Comparison of ENCODE assay signal across 8 cellular contexts in the genomic region with DNA sequence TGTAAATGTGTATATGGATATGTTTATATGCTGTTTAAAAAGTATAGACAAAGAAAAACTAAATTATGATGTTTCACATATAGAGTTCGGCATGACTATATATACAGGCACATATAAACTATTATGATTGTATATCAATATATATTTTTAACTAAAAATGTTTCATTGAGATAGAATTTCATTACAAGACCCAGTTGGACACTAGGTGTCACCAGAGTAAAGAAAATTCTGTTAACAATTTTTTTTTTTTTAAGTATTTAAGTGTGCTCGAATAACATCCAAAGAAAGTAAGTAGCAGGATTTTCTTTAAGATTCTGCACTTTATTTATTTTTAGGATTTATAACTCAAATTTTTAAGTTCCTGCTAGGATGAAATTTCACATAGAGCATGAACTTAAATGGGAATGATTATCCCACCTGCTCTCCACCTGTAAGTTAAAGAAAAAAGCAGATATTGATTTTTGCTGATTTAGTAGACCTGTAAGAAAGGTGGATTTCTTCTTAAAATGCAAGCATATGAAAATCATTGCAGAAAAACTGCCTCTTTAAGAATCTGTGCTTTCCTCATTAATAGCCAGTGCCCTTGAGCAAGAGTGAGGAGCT.
DNase-seq lines count a peak whose midpoint lies in the region; ATAC-seq and TF ChIP-seq lines count a peak whose summit lies in the region.
"Had no signal": no experiment of that assay in that cellular context is flagged by ENCODE, and none has a peak within 500 bp of the region (broad histone marks: within the 10 kb centered on the region; RNA-seq: fewer than 3 reads in every experiment).

No MANE protein-coding gene starts in this region.

- no peaks in the 10 kb centered on the region for H3K79me1 ChIP-seq in H9 (ENCODE audit: insufficient read depth, low read depth, low read length, poor library complexity, severe bottlenecking)
- peaks cover 15% of the 10 kb centered on the region for H3K79me1 ChIP-seq in trophoblast cell (ENCODE audit: low read length)

- no peak overlapping the region for H2BK5ac ChIP-seq in H9 (ENCODE audit: insufficient read length, low read length)
- H2BK5ac ChIP-seq in trophoblast cell (ENCODE audit: low read depth, low read length, poor library complexity): no peak overlapping the region

- H2BK20ac ChIP-seq in H9 (ENCODE audit: low read depth, low read length, poor library complexity, severe bottlenecking): no peak overlapping the region

- no peak overlapping the region for H3K4ac ChIP-seq in H9 (ENCODE audit: low read depth, low read length)
- H3K4ac ChIP-seq in trophoblast cell (ENCODE audit: low read depth, low read length): no peak overlapping the region

- H3K4me3 Mint-ChIP-seq in H9: no peak overlapping the region
- no peak overlapping the region for H3K4me3 Mint-ChIP-seq in activated naive CD8-positive, alpha-beta T cell treated with anti-CD3 and anti-CD28 coated beads for 36 hours
- H3K4me3 Mint-ChIP-seq: dendritic cell treated with granulocyte-macrophage colony-stimulating factor and Interleukin-4, amounts not matched to agents 40 ng/mL and 50 ng/mL, for 4 days had no signal

- H3K4me1 ChIP-seq in H9 (ENCODE audit: insufficient read depth, low read length): no peaks in the 10 kb centered on the region
- H3K4me1 ChIP-seq in trophoblast cell (ENCODE audit: control insufficient read depth in 1 of 2, insufficient read depth in 2 of 2, low read length in 2 of 2): peaks cover 0 to 4% of the 10 kb centered on the region in 2 experiments

- no peaks in the 10 kb centered on the region for H3K36me3 ChIP-seq in trophoblast cell (ENCODE audit: control insufficient read depth in 1 of 2, insufficient read depth in 2 of 2, low read length in 2 of 2)

- H3K23me2 ChIP-seq in H9 (ENCODE audit: insufficient read length, low read depth, low read length, poor library complexity, severe bottlenecking): no peaks in the 10 kb centered on the region

- peaks cover 0 to 2% of the 10 kb centered on the region in 2 experiments; a peak in 1 of 5 replicates for H3K9me3 Mint-ChIP-seq in H9
- H3K9me3 Mint-ChIP-seq in activated naive CD8-positive, alpha-beta T cell treated with anti-CD3 and anti-CD28 coated beads for 36 hours: no peaks in the 10 kb centered on the region
- H3K9me3 Mint-ChIP-seq: dendritic cell treated with granulocyte-macrophage colony-stimulating factor and Interleukin-4, amounts not matched to agents 40 ng/mL and 50 ng/mL, for 4 days had no signal

- H2AK5ac ChIP-seq in H9 (ENCODE audit: insufficient read length, low read length) (no peak overlapping the region), trophoblast cell (ENCODE audit: low read length) (no peak overlapping the region)

- no peak for DNase-seq in H9
- peak; percentile 30 for DNase-seq in NCI-H460 (ENCODE audit: extremely low read depth, low read depth)
- DNase-seq in dedifferentiated amniotic fluid mesenchymal stem cell (ENCODE audit: extremely low spot score): peak; percentile 35
- peak in 1 of 2 donors; percentile 43 for DNase-seq in trophoblast cell
- no peak for DNase-seq in left lobe of liver (ENCODE audit: low spot score)
- DNase-seq in activated naive CD8-positive, alpha-beta T cell treated with anti-CD3 and anti-CD28 coated beads for 36 hours: no peak

- no peak overlapping the region for H2BK12ac ChIP-seq in H9 (ENCODE audit: insufficient read length, low read depth, low read length)
- no peak overlapping the region for H2BK12ac ChIP-seq in trophoblast cell (ENCODE audit: low read length)

- H2BK15ac ChIP-seq in H9 (ENCODE audit: low read depth, low read length): no peak overlapping the region

- H4K20me1 ChIP-seq in H9 (ENCODE audit: control insufficient read depth, insufficient read depth, insufficient read length): no peaks in the 10 kb centered on the region

- H3K9ac ChIP-seq in H9 (ENCODE audit: extremely low read depth, insufficient read length, low read length): no peak overlapping the region
- H3K9ac ChIP-seq in trophoblast cell (ENCODE audit: low read length): no peak overlapping the region

- H3K27me3 ChIP-seq in H9 (ENCODE audit: insufficient read depth, low read length): no peaks in the 10 kb centered on the region; the same call in 1 of the 2 replicates
- no peaks in the 10 kb centered on the region for H3K27me3 ChIP-seq in trophoblast cell (ENCODE audit: insufficient read depth, low read length)

- H3K4me2 ChIP-seq in H9 (ENCODE audit: insufficient read depth, insufficient read length, low read length) (no peak overlapping the region), trophoblast cell (ENCODE audit: low read length) (no peak overlapping the region)

- no peak overlapping the region for H4K12ac ChIP-seq in trophoblast cell (ENCODE audit: low read depth, low read length)

- H2BK120ac ChIP-seq in H9 (ENCODE audit: low read depth, low read length, poor library complexity, severe bottlenecking): no peak overlapping the region
- no peak overlapping the region for H2BK120ac ChIP-seq in trophoblast cell (ENCODE audit: insufficient read depth, low read length, poor library complexity)

- H4K91ac ChIP-seq in H9 (ENCODE audit: insufficient read length, low read depth, low read length) (no peak overlapping the region), trophoblast cell (ENCODE audit: low read depth, low read length) (no peak overlapping the region)

- H3K14ac ChIP-seq in H9 (ENCODE audit: insufficient read depth, low read length) (no peak overlapping the region), trophoblast cell (ENCODE audit: low read length) (no peak overlapping the region)

- no peak overlapping the region for H4K5ac ChIP-seq in H9 (ENCODE audit: insufficient read length, low read depth, low read length)

- H4K8ac ChIP-seq in H9 (replicated peaks; ENCODE audit: insufficient read length, low read depth, low read length): no peak overlapping the region
- no peak overlapping the region for H4K8ac ChIP-seq in trophoblast cell (ENCODE audit: low read depth, low read length)

- H3T11ph ChIP-seq in H9 (ENCODE audit: low read length): no peak overlapping the region

- no peak overlapping the region for H3K4me3 ChIP-seq in trophoblast cell (ENCODE audit: low read depth, low read length)

- H3K23ac ChIP-seq in H9 (ENCODE audit: insufficient read length, low read depth, low read length) (no peak overlapping the region), trophoblast cell (ENCODE audit: low read length) (no peak overlapping the region)

- H3K18ac ChIP-seq in H9 (ENCODE audit: insufficient read length, low read depth, low read length): no peak overlapping the region
- no peak overlapping the region for H3K18ac ChIP-seq in trophoblast cell (ENCODE audit: low read length)

- WGBS in H9 (ENCODE audit: extremely low coverage, insufficient read length, low lambda C conversion rate): no CpG with 5 or more reads among the region's 2 CpGs
- WGBS in trophoblast cell (ENCODE audit: extremely low coverage, insufficient coverage, insufficient read length): no CpG with 5 or more reads among the region's 2 CpGs

- H3K9me3 ChIP-seq in H9 (ENCODE audit: control insufficient read depth, low read depth, low read length) (no peaks in the 10 kb centered on the region), trophoblast cell (ENCODE audit: insufficient read depth, low read depth, low read length) (no peaks in the 10 kb centered on the region)

- no peak overlapping the region for H3K27ac ChIP-seq in H9 (ENCODE audit: insufficient read length, low read depth, low read length)
- H3K27ac ChIP-seq in trophoblast cell (ENCODE audit: low read depth, low read length): peak overlapping the region; percentile 84

- no peak for ATAC-seq in left lobe of liver
- no peak for ATAC-seq in HG02571 (IDR thresholded peaks at IDR 0.05; ENCODE audit: unreplicated experiment)

- peaks cover 0 to 7% (median 0%) of the 10 kb centered on the region in 3 experiments; a peak in 3 of 7 replicates for H3K36me3 Mint-ChIP-seq in H9 (ENCODE audit: insufficient read depth in 1 of 3, low read depth in 3 of 3)
- no peaks in the 10 kb centered on the region for H3K36me3 Mint-ChIP-seq in activated naive CD8-positive, alpha-beta T cell treated with anti-CD3 and anti-CD28 coated beads for 36 hours

- no peaks in the 10 kb centered on the region for H3K79me2 ChIP-seq in H9 (ENCODE audit: insufficient read depth, low read length)
- no peaks in the 10 kb centered on the region for H3K79me2 ChIP-seq in trophoblast cell (ENCODE audit: control insufficient read depth, insufficient read depth, low read length, poor library complexity)

- no peaks in the 10 kb centered on the region for H3K27me3 Mint-ChIP-seq in H9 (ENCODE audit: low read depth)
- no peaks in the 10 kb centered on the region for H3K27me3 Mint-ChIP-seq in activated naive CD8-positive, alpha-beta T cell treated with anti-CD3 and anti-CD28 coated beads for 36 hours
- H3K27me3 Mint-ChIP-seq: dendritic cell treated with granulocyte-macrophage colony-stimulating factor and Interleukin-4, amounts not matched to agents 40 ng/mL and 50 ng/mL, for 4 days had no signal

- H2AFZ ChIP-seq in H9 (ENCODE audit: low read length): no peak overlapping the region
- H2AFZ ChIP-seq in trophoblast cell (ENCODE audit: insufficient read depth, low read length, poor library complexity): no peak overlapping the region

- H3K4me1 Mint-ChIP-seq in H9: peaks cover 7% of the 10 kb centered on the region in 2 experiments
- H3K4me1 Mint-ChIP-seq in activated naive CD8-positive, alpha-beta T cell treated with anti-CD3 and anti-CD28 coated beads for 36 hours: no peaks in the 10 kb centered on the region

- no peak overlapping the region for H3K56ac ChIP-seq in H9 (ENCODE audit: insufficient read length, low read depth, low read length)

- peak; percentile 71 for TF ChIP-seq CTCF in H9 (conservative IDR thresholded peaks at IDR 0.05)

- no peak overlapping the region for H3K27ac Mint-ChIP-seq in H9
- H3K27ac Mint-ChIP-seq in activated naive CD8-positive, alpha-beta T cell treated with anti-CD3 and anti-CD28 coated beads for 36 hours: no peak overlapping the region
- H3K27ac Mint-ChIP-seq: dendritic cell treated with granulocyte-macrophage colony-stimulating factor and Interleukin-4, amounts not matched to agents 40 ng/mL and 50 ng/mL, for 4 days had no signal

Comparison
In these comparisons a context has a peak if more than half of its experiments do, and no peak if none do; other contexts are left out.
1. DNase-seq: peak in NCI-H460 (single experiment) and dedifferentiated amniotic fluid mesenchymal stem cell (single experiment); none in H9 (single experiment), left lobe of liver (single experiment) and activated naive CD8-positive, alpha-beta T cell treated with anti-CD3 and anti-CD28 coated beads for 36 hours (single experiment).